In the genomic region with DNA sequence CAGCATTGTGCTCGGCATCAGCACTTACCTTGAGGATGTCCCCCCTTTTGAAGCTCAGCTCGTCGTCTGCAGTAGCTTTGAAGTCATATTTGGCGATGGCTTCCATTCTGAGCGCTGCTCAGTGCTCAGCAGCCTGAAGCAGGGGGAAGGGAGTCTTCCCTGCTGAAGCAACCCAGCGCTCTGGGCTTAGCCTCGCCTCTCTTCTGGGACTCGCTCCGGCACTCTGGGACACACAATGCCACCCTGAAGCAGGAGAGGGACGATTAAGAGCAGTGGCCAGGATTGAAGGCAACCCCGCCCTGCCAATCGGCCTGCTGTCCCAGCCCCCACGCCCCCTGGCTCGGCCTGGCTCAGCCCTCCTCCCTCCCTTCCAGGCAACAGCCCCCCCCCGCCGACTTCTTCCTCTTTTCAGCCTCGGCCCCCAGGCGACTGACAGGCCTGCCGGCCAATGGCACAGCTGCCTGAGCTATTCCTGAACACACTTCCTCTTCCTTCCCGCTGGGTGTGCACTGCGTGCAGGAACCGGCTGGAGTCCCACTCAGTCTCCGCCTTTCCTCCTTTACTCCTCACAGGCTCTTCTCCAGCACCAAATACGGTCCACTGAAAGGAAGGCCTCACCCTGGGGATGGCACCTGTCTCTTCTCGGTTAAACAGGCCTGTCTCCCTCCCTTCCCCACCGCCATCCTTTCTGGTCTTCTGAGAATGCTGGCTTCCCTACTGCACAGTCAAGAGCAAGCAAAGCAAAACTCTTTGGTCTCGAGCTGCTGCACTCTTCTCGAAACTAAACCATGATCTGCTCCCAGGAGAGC, we compare ENCODE assay signal across 8 cellular contexts. TPM values are rescaled to one million over a fixed set of nuclear protein-coding genes. Genes with fewer than 3 reads are reported as not detected.
DNase-seq lines count a peak whose midpoint lies in the region; ATAC-seq and TF ChIP-seq lines count a peak whose summit lies in the region.

No MANE protein-coding gene starts in this region.

- intact Hi-C loops in activated CD4-positive, alpha-beta T cell treated with anti-CD3 and anti-CD28 coated beads for 36 hours (cut with DNase I, micrococcal nuclease): loop anchor here (1.0 to 2.0 kb wide), 4 partner anchors 11 to 71 kb away; partner anchors contain the start of gene GRB2 (in 1 of the 2)

- CTCF ChIA-PET in activated CD4-positive, alpha-beta T cell treated with anti-CD3 and anti-CD28 coated beads for 36 hours (lab: Charles Lee): interaction anchor here (0.5 to 7.2 kb wide), 25 partner anchors 10 to 153 kb away, joined by 3 to 70 read pairs (median 4); partner anchors contain the start of gene GRB2

- no peak for TF ChIP-seq CTCF in choroid plexus epithelial cell (conservative IDR thresholded peaks at IDR 0.05; ENCODE audit: low read depth, low read length)

- H3K4me1 Mint-ChIP-seq in activated CD4-positive, alpha-beta T cell treated with anti-CD3 and anti-CD28 coated beads for 36 hours: peaks cover 75% of the 10 kb centered on the region

- peak overlapping the region; percentile 91 for H3K4me3 Mint-ChIP-seq in activated CD4-positive, alpha-beta T cell treated with anti-CD3 and anti-CD28 coated beads for 36 hours

- DNase-seq in ACHN: peak; percentile 99
- DNase-seq in NCI-H460 (ENCODE audit: extremely low read depth, low read depth): peak; percentile 95
- peak; percentile 91 for DNase-seq in activated CD4-positive, alpha-beta T cell treated with anti-CD3 and anti-CD28 coated beads for 36 hours
- DNase-seq in choroid plexus epithelial cell (ENCODE audit: low read depth): peak; percentile 99
- peak; percentile 99 for DNase-seq in kidney tubule cell (ENCODE audit: low spot score)
- peak; percentile 57 to 81 for DNase-seq in stimulated activated CD4-positive, alpha-beta T cell treated with anti-CD3 and anti-CD28 coated beads, Interleukin-15, amount 100 ng/mL, for 48 hours (ENCODE audit: low read depth in 2 of 2)

- no peaks in the 10 kb centered on the region for H3K27me3 Mint-ChIP-seq in activated CD4-positive, alpha-beta T cell treated with anti-CD3 and anti-CD28 coated beads for 36 hours

- peak overlapping the region; percentile 71 for H3K27ac Mint-ChIP-seq in activated CD4-positive, alpha-beta T cell treated with anti-CD3 and anti-CD28 coated beads for 36 hours

- peak overlapping the region; percentile 91 for H3K4me3 ChIP-seq in choroid plexus epithelial cell (ENCODE audit: low read depth, low read length)

- POLR2A ChIA-PET in activated CD4-positive, alpha-beta T cell treated with anti-CD3 and anti-CD28 coated beads for 36 hours (lab: Charles Lee): interaction anchor here (0.6 to 1.6 kb wide), 12 partner anchors 8 to 488 kb away, joined by 3 to 12 read pairs (median 4); partner anchors contain the start of genes SLC25A19 and TMEM94

- no peaks in the 10 kb centered on the region for H3K9me3 Mint-ChIP-seq in activated CD4-positive, alpha-beta T cell treated with anti-CD3 and anti-CD28 coated beads for 36 hours (ENCODE audit: low read depth)

- in situ Hi-C loops in ACHN (cut with HindIII; ENCODE audit: low pct_ligation_motif_present, low pct_unique_long_range_greater_than_20kb, low sequenced_read_pairs): no loop called here

- peak; percentile 65 for ATAC-seq in GM18873 (IDR thresholded peaks at IDR 0.05; ENCODE audit: low FRiP score, unreplicated experiment)
- ATAC-seq in HG03354 (IDR thresholded peaks at IDR 0.05; ENCODE audit: poor library complexity, severe bottlenecking, unreplicated experiment): peak; percentile 71
- peak; percentile 91 for ATAC-seq in activated CD4-positive, alpha-beta T cell treated with anti-CD3 and anti-CD28 coated beads for 36 hours

- H3K36me3 Mint-ChIP-seq in activated CD4-positive, alpha-beta T cell treated with anti-CD3 and anti-CD28 coated beads for 36 hours (ENCODE audit: low read depth): peaks cover 27% of the 10 kb centered on the region

RNA-seq across cellular contexts. Expression of gene GRB2, which starts 11.8 kb away (rescaled TPM):
- 92.0 and 95.9 TPM in 2 replicates for total RNA-seq in NCI-H460 (2014; rRNA removed; shearing (Covaris generic))
- polyA plus RNA-seq in NCI-H460 (2014; cell fraction: nucleus; rRNA removed): 70.2 and 89.7 TPM in 2 replicates
- total RNA-seq in activated CD4-positive, alpha-beta T cell treated with anti-CD3 and anti-CD28 coated beads for 36 hours: 100 to 1,000 TPM; 157 to 168 TPM

Comparison
In these comparisons a context has a peak if more than half of its experiments do, and no peak if none do; other contexts are left out.
1. Peak in every context shown above with its lines: DNase-seq, ATAC-seq and H3K4me3 ChIP-seq.